13 cellular contexts compared by ENCODE assay signal in the genomic region with DNA sequence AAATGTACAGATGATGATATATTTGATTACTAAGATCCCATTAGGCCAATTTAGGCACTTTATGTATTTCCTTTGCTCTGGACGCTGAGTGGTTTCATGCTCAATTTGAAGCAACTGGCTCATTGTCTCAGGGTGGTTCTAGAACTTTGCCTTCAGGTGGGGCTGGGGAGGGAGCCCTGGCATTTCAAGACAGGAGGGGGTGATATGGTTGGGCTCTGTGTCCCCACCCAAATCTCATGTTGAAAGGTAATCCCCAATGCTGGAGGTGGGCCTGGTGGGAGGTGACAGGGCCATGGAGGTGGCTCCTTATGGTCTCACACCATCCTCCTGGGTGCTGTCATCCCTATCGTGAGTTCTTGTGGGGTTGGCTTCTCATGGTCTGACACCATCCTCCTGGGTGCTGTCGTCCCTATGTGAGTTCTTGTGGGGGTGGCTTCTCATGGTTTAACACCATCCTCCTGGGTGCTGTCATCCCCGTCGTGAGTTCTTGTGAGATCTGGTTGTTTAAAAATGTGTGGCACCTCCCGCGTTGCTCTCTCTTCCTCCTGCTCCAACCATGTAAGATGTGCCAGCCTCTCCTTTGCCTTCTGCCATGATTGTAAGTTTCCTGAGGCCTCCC.
DNase-seq lines count a peak whose midpoint lies in the region; ATAC-seq, FAIRE-seq and TF ChIP-seq lines count a peak whose summit lies in the region.
"Had no signal": no experiment of that assay in that cellular context is flagged by ENCODE, and none has a peak within 500 bp of the region (broad histone marks: within the 10 kb centered on the region; RNA-seq: fewer than 3 reads in every experiment).

No MANE protein-coding gene starts in this region.

- POLR2A ChIA-PET in HepG2 (lab: Yijun Ruan, JAX) = no interaction called here

- H3K9me3 ChIP-seq in liver (ENCODE audit: control insufficient read depth in 4 of 4, low read length in 3 of 4) (no peaks in the 10 kb centered on the region), HepG2 (ENCODE audit: low read length) (no peaks in the 10 kb centered on the region), pancreas (no peaks in the 10 kb centered on the region), aorta (ENCODE audit: control insufficient read depth, low read length) (no peaks in the 10 kb centered on the region)

- DNase-seq in HepG2 (ENCODE audit: low spot score) = no peak
- DNase-seq in epithelial cell of prostate (ENCODE audit: low read depth, low spot score) = no peak
- DNase-seq in pancreas = no peak
- DNase-seq in aorta = no peak
- DNase-seq in left lobe of liver (ENCODE audit: low spot score) = no peak
- no peak for DNase-seq in D341Med (ENCODE audit: low spot score)
- DNase-seq: activated effector memory CD4-positive, alpha-beta T cell treated with anti-CD3 and anti-CD28 coated beads, Interleukin-2, amount 50 U/mL, for 16 hours; CD8-positive, alpha-beta T cell; H9; hippocampal formation; naive thymus-derived CD8-positive, alpha-beta T cell had no signal

- in situ Hi-C loops in HepG2 (cut with HindIII; ENCODE audit: extremely low pct_ligation_motif_present, low pct_unique_long_range_greater_than_20kb) = no loop called here

- BruUV-seq in HepG2 (replicated peaks; lab: Mats Ljungman, UMichigan) = no TSS peak

- H2AFZ ChIP-seq in HepG2 (ENCODE audit: low read length) = no peak overlapping the region

- TF ChIP-seq EP300 in HepG2 (IDR thresholded peaks at IDR 0.05; ENCODE audit: low read depth in 2 of 2, low read length in 2 of 2) = no peak
- no peak for TF ChIP-seq EP300 in HepG2 (CRISPR knock-in tag; IDR thresholded peaks at IDR 0.05; ENCODE audit: borderline replicate concordance)

- H3K9ac ChIP-seq in liver (ENCODE audit: low read depth in 1 of 2, low read length in 2 of 2) (no peak overlapping the region), HepG2 (ENCODE audit: insufficient read depth, low read depth, low read length) (no peak overlapping the region)

- H3K36me3 ChIP-seq in liver (ENCODE audit: control insufficient read depth in 4 of 4, insufficient read depth in 3 of 4, low read depth in 1 of 4, low read length in 3 of 4) (no peaks in the 10 kb centered on the region), HepG2 (replicated peaks in 1 of 2; ENCODE audit: control insufficient read depth in 1 of 2, insufficient read depth in 2 of 2, low read length in 2 of 2) (no peaks in the 10 kb centered on the region), pancreas (no peaks in the 10 kb centered on the region), aorta (ENCODE audit: control insufficient read depth in 1 of 2, insufficient read depth in 2 of 2, low read length in 1 of 2) (no peaks in the 10 kb centered on the region)

- no peaks in the 10 kb centered on the region for H4K20me1 ChIP-seq in HepG2 (ENCODE audit: insufficient read depth, low read length)

- no peak for TF ChIP-seq POLR2A in HepG2 (IDR thresholded peaks at IDR 0.05; ENCODE audit: insufficient read depth in 1 of 2, low read depth in 2 of 2, low read length in 2 of 2)

- H3K4me3 ChIP-seq in liver (ENCODE audit: low read depth in 1 of 3, low read length in 3 of 3) (no peak overlapping the region), HepG2 (replicated peaks in 1 of 3; ENCODE audit: insufficient read depth in 1 of 3, low read depth in 2 of 3, low read length in 3 of 3) (no peak overlapping the region), pancreas (no peak overlapping the region), aorta (ENCODE audit: low read length in 2 of 2) (no peak overlapping the region)

- H3K4me2 ChIP-seq in HepG2 (ENCODE audit: low read depth, low read length) = no peak overlapping the region

- H3K27ac ChIP-seq in liver (ENCODE audit: low read depth in 1 of 2, low read length in 2 of 2) (peak overlapping the region; percentile 78 to 96), HepG2 (ENCODE audit: extremely low read length, insufficient read depth, low read length) (no peak overlapping the region), epithelial cell of prostate (peak overlapping the region; percentile 54), pancreas (peak overlapping the region in 3 of 4 donors; percentile 33 to 72 (median 67)), aorta (ENCODE audit: low read depth in 1 of 2, low read length in 2 of 2) (peak overlapping the region in 1 of 2 donors; percentile 55)

- H3K4me1 ChIP-seq in liver (ENCODE audit: control insufficient read depth in 4 of 4, insufficient read depth in 4 of 4, low read length in 3 of 4) = peaks cover 0 to 3% (median 0%) of the 10 kb centered on the region in 4 donors
- H3K4me1 ChIP-seq in HepG2 (ENCODE audit: insufficient read depth, low read length) = no peaks in the 10 kb centered on the region
- peaks cover 0 to 8% (median 6%) of the 10 kb centered on the region in 3 donors for H3K4me1 ChIP-seq in pancreas
- H3K4me1 ChIP-seq in aorta (ENCODE audit: control insufficient read depth in 1 of 2, insufficient read depth in 2 of 2, low read length in 2 of 2) = peaks cover 2 to 11% of the 10 kb centered on the region in 2 donors

- no peaks in the 10 kb centered on the region for H3K79me2 ChIP-seq in HepG2 (ENCODE audit: insufficient read depth, low read length)

- TF ChIP-seq RAD21 in liver (IDR thresholded peaks at IDR 0.05) (no peak), HepG2 (CRISPR knock-in tag; IDR thresholded peaks at IDR 0.05) (no peak)

- 82% methylated on average over 7 of the region's 7 CpGs for WGBS in liver
- WGBS in HepG2 (ENCODE audit: low lambda C conversion rate) = 63% methylated on average over 3 of the region's 7 CpGs
- WGBS in pancreas, 2 donors = 72 to 91% methylated on average over 7 of the region's 7 CpGs
- 62 to 66% methylated on average over 7 of the region's 7 CpGs for WGBS in aorta, 2 donors

- FAIRE-seq in HepG2 (lab: Jason Lieb, UNC) (no peak), pancreas (lab: Jason Lieb, UNC) (no peak)

- H3K27me3 ChIP-seq in liver (ENCODE audit: control insufficient read depth in 4 of 4, insufficient read depth in 4 of 4, low read length in 3 of 4) = no peaks in the 10 kb centered on the region
- peaks cover 4 to 43% of the 10 kb centered on the region in 2 experiments; a peak in 2 of 5 replicates for H3K27me3 ChIP-seq in HepG2 (ENCODE audit: control insufficient read depth in 1 of 2, insufficient read depth in 2 of 2, low read length in 2 of 2)
- no peaks in the 10 kb centered on the region for H3K27me3 ChIP-seq in pancreas
- no peaks in the 10 kb centered on the region for H3K27me3 ChIP-seq in aorta (ENCODE audit: control insufficient read depth in 1 of 2, insufficient read depth in 2 of 2, low read length in 1 of 2)

- intact Hi-C loops in HepG2 (cut with micrococcal nuclease; ENCODE audit: unreplicated experiment) = no loop called here
- intact Hi-C loops in pancreas (cut with DNase I) = no loop called here
- intact Hi-C loops in aorta (cut with DNase I) = loop anchor here (5.0 to 10.0 kb wide), 7 partner anchors 84 to 704 kb away; partner anchors contain the start of gene KLF6 (in 1 of the 2)

- no peak for ATAC-seq in HepG2
- ATAC-seq in pancreas = peak in 2 of 4 donors; percentile 11 to 17
- ATAC-seq in aorta (ENCODE audit: low FRiP score) = peak; percentile 15
- no peak for ATAC-seq in left lobe of liver
- no peak for ATAC-seq in GM21515 (IDR thresholded peaks at IDR 0.05; ENCODE audit: unreplicated experiment)
- ATAC-seq: CD8-positive, alpha-beta T cell; naive thymus-derived CD8-positive, alpha-beta T cell had no signal

- CTCF ChIA-PET in HepG2 (lab: Yijun Ruan, JAX; ENCODE audit: low intra/inter-chr PET ratio, low total read pairs) = no interaction called here

- TF ChIP-seq CTCF in liver (IDR thresholded peaks at IDR 0.05; ENCODE audit: low read depth, low read length, missing input control) = no peak
- no peak for TF ChIP-seq CTCF in HepG2 (CRISPR knock-in tag; IDR thresholded peaks at IDR 0.05)
- no peak for TF ChIP-seq CTCF in pancreas (IDR thresholded peaks at IDR 0.05)

TF ChIP-seq in liver, 16 proteins besides CTCF, POLR2A, EP300 and RAD21 (continues in another document):
- TF ChIP-seq ZBTB33 (IDR thresholded peaks at IDR 0.05) (no peak), SP1 (IDR thresholded peaks at IDR 0.05) (no peak)
- TF ChIP-seq, protein P1, sequence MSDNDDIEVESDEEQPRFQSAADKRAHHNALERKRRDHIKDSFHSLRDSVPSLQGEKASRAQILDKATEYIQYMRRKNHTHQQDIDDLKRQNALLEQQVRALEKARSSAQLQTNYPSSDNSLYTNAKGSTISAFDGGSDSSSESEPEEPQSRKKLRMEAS (IDR thresholded peaks at IDR 0.05) = no peak

TF ChIP-seq in HepG2, 621 proteins besides CTCF, POLR2A, EP300 and RAD21:
- TF ChIP-seq TSC22D2 (CRISPR knock-in tag; IDR thresholded peaks at IDR 0.05; ENCODE audit: borderline replicate concordance) (no peak), ZMAT5 (CRISPR knock-in tag; IDR thresholded peaks at IDR 0.05; ENCODE audit: borderline replicate concordance, low read depth) (no peak), MLLT10 (CRISPR knock-in tag; IDR thresholded peaks at IDR 0.05) (no peak)

Comparison
In these comparisons a context has a peak if more than half of its experiments do, and no peak if none do; other contexts are left out.
1. intact Hi-C loops: an anchor here in aorta (5.0 to 10.0 kb wide); none called in HepG2 and pancreas.